Comparison of ENCODE assay signal across 1 cellular context in genomic region chr1:234604726-234605492, GRCh38.
TF ChIP-seq lines count a peak whose summit lies in the region.

No MANE protein-coding gene starts in this region.

TF ChIP-seq in IMR-90, 13 proteins besides CTCF, POLR2A, EP300 and RAD21 (continued from another document):
- TF ChIP-seq, protein P1, sequence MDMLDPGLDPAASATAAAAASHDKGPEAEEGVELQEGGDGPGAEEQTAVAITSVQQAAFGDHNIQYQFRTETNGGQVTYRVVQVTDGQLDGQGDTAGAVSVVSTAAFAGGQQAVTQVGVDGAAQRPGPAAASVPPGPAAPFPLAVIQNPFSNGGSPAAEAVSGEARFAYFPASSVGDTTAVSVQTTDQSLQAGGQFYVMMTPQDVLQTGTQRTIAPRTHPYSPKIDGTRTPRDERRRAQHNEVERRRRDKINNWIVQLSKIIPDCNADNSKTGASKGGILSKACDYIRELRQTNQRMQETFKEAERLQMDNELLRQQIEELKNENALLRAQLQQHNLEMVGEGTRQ (IDR thresholded peaks at IDR 0.05; ENCODE audit: low read depth, low read length) = no peak
- TF ChIP-seq MAFK (IDR thresholded peaks at IDR 0.05; ENCODE audit: low read depth, low read length) (no peak), CHD1 (IDR thresholded peaks at IDR 0.05; ENCODE audit: low read depth, low read length) (peak; percentile 62; the same call in 1 of the 2 replicates), SMC3 (IDR thresholded peaks at IDR 0.05; ENCODE audit: low read depth, low read length) (no peak), CEBPB (IDR thresholded peaks at IDR 0.05; ENCODE audit: low read depth, low read length) (no peak), MXI1 (IDR thresholded peaks at IDR 0.05; ENCODE audit: borderline replicate concordance, low read depth, low read length) (no peak), BHLHE40 (IDR thresholded peaks at IDR 0.05; ENCODE audit: low read depth, low read length) (0 out of 2 replicates have a peak, but pooled peaks have one; percentile 12), ELK1 (IDR thresholded peaks at IDR 0.05; ENCODE audit: borderline replicate concordance, low read depth, low read length) (no peak), MAZ (IDR thresholded peaks at IDR 0.05; ENCODE audit: borderline replicate concordance, low read depth, low read length) (no peak), RCOR1 (IDR thresholded peaks at IDR 0.05; ENCODE audit: insufficient replicate concordance, low read length) (no peak), FOS (IDR thresholded peaks at IDR 0.05; ENCODE audit: low read depth, low read length) (0 out of 2 replicates have a peak, but pooled peaks have one; percentile 14)
